ENCODE assay signal across 35 cellular contexts in genomic region chr15:43071451-43071850, GRCh38.
"Had no signal": no experiment of that assay in that cellular context is flagged by ENCODE, and none has a peak within 500 bp of the region (broad histone marks: within the 10 kb centered on the region; RNA-seq: fewer than 3 reads in every experiment).

No MANE protein-coding gene starts in this region.

- H3K4me3 ChIP-seq: MG63 had no signal

- H3K27me3 ChIP-seq: MG63 had no signal

- H3K9me3 ChIP-seq: MG63 had no signal

- DNase-seq: Karpas-422, Kasumi-1, MG63, MM.1S, MV-4-11, NCI-H1048, NCI-H1092, NCI-H1092 treated with DMSO at 0.1 percent for 48 hours, NCI-H1105, NCI-H1105 treated with DMSO at 0.1 percent for 48 hours, NCI-H1417, NCI-H1417 treated with DMSO at 0.1 percent for 48 hours, NCI-H1436, NCI-H1436 treated with DMSO at 0.1 percent for 48 hours, NCI-H146, NCI-H1694, NCI-H1694 treated with DMSO at 0.1 percent for 48 hours, NCI-H187, NCI-H187 treated with DMSO at 0.1 percent for 48 hours, NCI-H1930, NCI-H2029, NCI-H2029 treated with DMSO at 0.1 percent for 48 hours, NCI-H2081, NCI-H2081 treated with DMSO at 0.1 percent for 48 hours, NCI-H2107, NCI-H2171, NCI-H2171 treated with DMSO at 0.1 percent for 48 hours, NCI-H2227 treated with DMSO at 0.1 percent for 48 hours, NCI-H226, NCI-H345, NCI-H446, NCI-H446 treated with DMSO at 0.1 percent for 48 hours, NCI-H510A, NCI-H510A treated with DMSO at 0.1 percent for 48 hours had no signal

- H3K27ac ChIP-seq: KMS-11 had no signal
